Comparison of ENCODE assay signal across 12 cellular contexts in the genomic region with DNA sequence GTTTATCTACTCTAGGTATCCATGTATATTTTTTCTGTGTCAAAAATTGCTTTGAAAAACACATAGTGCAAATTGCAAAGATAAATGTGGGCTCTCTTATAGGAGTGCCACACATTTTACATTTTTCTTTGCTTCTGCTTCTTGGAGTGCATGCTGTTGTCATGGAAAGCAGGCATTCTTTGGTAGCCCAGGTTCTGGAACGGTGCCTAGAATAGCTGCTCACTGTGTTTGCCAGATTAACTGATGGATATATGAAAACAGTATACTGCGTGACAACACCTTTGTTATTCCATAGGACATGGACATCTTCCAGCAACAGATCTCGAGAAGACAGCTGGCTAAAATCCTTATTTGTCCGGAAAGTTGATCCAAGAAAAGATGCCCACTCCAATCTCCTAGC. TPM values are rescaled to one million over a fixed set of nuclear protein-coding genes. Genes with fewer than 3 reads are reported as not detected.
A peak's percentile ranks its signal among the peaks of the same experiment; 100 is the strongest.
DNase-seq lines count a peak whose midpoint lies in the region; ATAC-seq, FAIRE-seq and TF ChIP-seq lines count a peak whose summit lies in the region.
"Had no signal": no experiment of that assay in that cellular context is flagged by ENCODE, and none has a peak within 500 bp of the region (broad histone marks: within the 10 kb centered on the region; RNA-seq: fewer than 3 reads in every experiment).

No MANE protein-coding gene starts in this region.

- H3K4me3 ChIP-seq in cardiac fibroblast (replicated peaks in 1 of 2; ENCODE audit: low read depth in 2 of 2, low read length in 2 of 2) (no peak overlapping the region), pancreas (no peak overlapping the region), GM23338 (no peak overlapping the region), PC-9 (no peak overlapping the region)

- no peaks in the 10 kb centered on the region for H3K27me3 ChIP-seq in pancreas
- H3K27me3 ChIP-seq in GM23338 (ENCODE audit: insufficient read depth), result no peaks in the 10 kb centered on the region
- H3K27me3 ChIP-seq in PC-9 (ENCODE audit: insufficient read depth, low read depth), result no peaks in the 10 kb centered on the region

- H3K9me2 ChIP-seq in GM23338 (ENCODE audit: insufficient read depth) (no peaks in the 10 kb centered on the region), PC-9 (ENCODE audit: insufficient read depth) (no peaks in the 10 kb centered on the region)

- H3K36me3 ChIP-seq in pancreas (peaks cover 6 to 25% (median 14%) of the 10 kb centered on the region in 3 donors), GM23338 (ENCODE audit: insufficient read depth) (peaks cover 8% of the 10 kb centered on the region), PC-9 (ENCODE audit: low read depth) (peaks cover 50% of the 10 kb centered on the region)

- no peaks in the 10 kb centered on the region for H3K9me3 Mint-ChIP-seq in GM23338
- H3K9me3 Mint-ChIP-seq: activated B cell treated with CpG ODN at 0.5 μM for 24 hours; stimulated activated naive B cell treated with anti-CD40 and anti-IgM and Interleukin-4, amounts not matched to agents 10 μg/mL and 1 μg/mL and 100 μg/mL, for 72 hours had no signal

- H3K79me2 ChIP-seq in GM23338 (replicated peaks; ENCODE audit: insufficient read depth) (peaks cover 7% of the 10 kb centered on the region; the same call in 1 of the 2 replicates), PC-9 (ENCODE audit: low read depth) (peaks cover 11% of the 10 kb centered on the region)

- H3K4me1 Mint-ChIP-seq in GM23338, result no peaks in the 10 kb centered on the region

- H2AFZ ChIP-seq in GM23338, result no peak overlapping the region
- H2AFZ ChIP-seq in PC-9, result no peak overlapping the region

- DNase-seq in G401 (ENCODE audit: low spot score) (peak; percentile 55), NCI-H2029 treated with DMSO at 0.1 percent for 48 hours (lab: John Stamatoyannopoulos, UW) (peak; percentile 84), cardiac fibroblast (ENCODE audit: low read depth in 2 of 2) (peak; percentile 68), pancreas (peak in 1 of 6 donors; percentile 30), GM23338 (ENCODE audit: low spot score) (no peak), PC-9 (no peak)
- DNase-seq in activated T-cell treated with anti-CD3 and anti-CD28 coated beads, Interleukin-2, amount 50 U/mL, for 1 hour, result no peak
- DNase-seq: activated B cell treated with CpG ODN at 0.5 μM for 24 hours; small intestine; stimulated activated naive B cell treated with anti-CD40 and anti-IgM and Interleukin-4, amounts not matched to agents 10 μg/mL and 1 μg/mL and 100 μg/mL, for 72 hours had no signal

- WGBS in pancreas, 2 donors, result 28 to 30% methylated on average over 4 of the region's 4 CpGs

- ATAC-seq in pancreas (peak in 3 of 4 donors; percentile 30 to 73 (median 46)), GM23338 (no peak), HG03196 (IDR thresholded peaks at IDR 0.05; ENCODE audit: unreplicated experiment) (no peak)
- ATAC-seq: left lobe of liver; stimulated activated naive B cell treated with anti-CD40 and anti-IgM and Interleukin-4, amounts not matched to agents 10 μg/mL and 1 μg/mL and 100 μg/mL, for 72 hours had no signal

- H3K36me3 Mint-ChIP-seq in GM23338 (ENCODE audit: low read depth), result peaks cover 24% of the 10 kb centered on the region

- POLR2A ChIA-PET in PC-9 (lab: Charles Lee; ENCODE audit: unreplicated experiment), result interaction anchor here (0.6 kb wide), 2 partner anchors 85 to 1341 kb away, joined by 4 to 5 read pairs; no protein-coding TSS in a partner anchor

- no peaks in the 10 kb centered on the region for H3F3A ChIP-seq in GM23338 (replicated peaks; ENCODE audit: low read depth)
- H3F3A ChIP-seq in PC-9 (ENCODE audit: insufficient read depth, low read depth), result peaks cover 12% of the 10 kb centered on the region; the same call in 1 of the 2 replicates

- CTCF ChIA-PET in PC-9 (lab: Charles Lee), result interaction anchor here (0.5 kb wide), 1 partner anchor 178 kb away, joined by 3 read pairs; no protein-coding TSS in a partner anchor

- H3K4me2 ChIP-seq in GM23338 (no peak overlapping the region), PC-9 (no peak overlapping the region)

- H3K27ac Mint-ChIP-seq in GM23338, result no peak overlapping the region
- H3K27ac Mint-ChIP-seq: activated B cell treated with CpG ODN at 0.5 μM for 24 hours; stimulated activated naive B cell treated with anti-CD40 and anti-IgM and Interleukin-4, amounts not matched to agents 10 μg/mL and 1 μg/mL and 100 μg/mL, for 72 hours had no signal

- no peaks in the 10 kb centered on the region for H3K4me1 ChIP-seq in pancreas
- no peaks in the 10 kb centered on the region for H3K4me1 ChIP-seq in GM23338 (ENCODE audit: insufficient read depth)
- H3K4me1 ChIP-seq in PC-9 (replicated peaks; ENCODE audit: insufficient read depth), result 0 out of 2 replicates have a peak, but pooled peaks cover 3% of the 10 kb centered on the region

- no peak overlapping the region for H3K27ac ChIP-seq in pancreas
- H3K27ac ChIP-seq in GM23338 (ENCODE audit: low read depth), result no peak overlapping the region
- H3K27ac ChIP-seq in PC-9, result no peak overlapping the region

- no TSS peak for BruUV-seq in PC-9 (replicated peaks; lab: Mats Ljungman, UMichigan)

- no peaks in the 10 kb centered on the region for H3K9me3 ChIP-seq in pancreas
- no peaks in the 10 kb centered on the region for H3K9me3 ChIP-seq in PC-9 (ENCODE audit: insufficient read depth, low read depth)

- H3K4me3 Mint-ChIP-seq in GM23338, result no peak overlapping the region
- H3K4me3 Mint-ChIP-seq: activated B cell treated with CpG ODN at 0.5 μM for 24 hours; stimulated activated naive B cell treated with anti-CD40 and anti-IgM and Interleukin-4, amounts not matched to agents 10 μg/mL and 1 μg/mL and 100 μg/mL, for 72 hours had no signal

- in situ Hi-C loops in G401 (cut with HindIII; ENCODE audit: low sequenced_read_pairs), result no loop called here

- H3K27me3 Mint-ChIP-seq in GM23338 (ENCODE audit: insufficient read depth, low read depth, poor library complexity), result no peaks in the 10 kb centered on the region
- H3K27me3 Mint-ChIP-seq: activated B cell treated with CpG ODN at 0.5 μM for 24 hours; stimulated activated naive B cell treated with anti-CD40 and anti-IgM and Interleukin-4, amounts not matched to agents 10 μg/mL and 1 μg/mL and 100 μg/mL, for 72 hours had no signal

- H4K20me1 ChIP-seq in GM23338 (replicated peaks; ENCODE audit: insufficient read depth), result peaks cover 5% of the 10 kb centered on the region
- H4K20me1 ChIP-seq in PC-9 (ENCODE audit: insufficient read depth), result peaks cover 31% of the 10 kb centered on the region

- TF ChIP-seq CTCF in cardiac fibroblast (IDR thresholded peaks at IDR 0.05; ENCODE audit: low read depth, low read length), result no peak
- no peak for TF ChIP-seq CTCF in pancreas (IDR thresholded peaks at IDR 0.05)
- TF ChIP-seq CTCF in GM23338 (conservative IDR thresholded peaks at IDR 0.05; ENCODE audit: low read depth in 2 of 2), result no peak
- no peak for TF ChIP-seq CTCF in PC-9 (conservative IDR thresholded peaks at IDR 0.05)

- intact Hi-C loops in pancreas (cut with DNase I), result no loop called here
- intact Hi-C loops in PC-9 (cut with micrococcal nuclease; ENCODE audit: unreplicated experiment), result no loop called here

- no peak for FAIRE-seq in pancreas (lab: Jason Lieb, UNC)
- FAIRE-seq: small intestine had no signal

TF ChIP-seq in GM23338, 12 proteins besides CTCF, POLR2A, EP300 and RAD21 (continues in another document):
- TF ChIP-seq, protein P1, sequence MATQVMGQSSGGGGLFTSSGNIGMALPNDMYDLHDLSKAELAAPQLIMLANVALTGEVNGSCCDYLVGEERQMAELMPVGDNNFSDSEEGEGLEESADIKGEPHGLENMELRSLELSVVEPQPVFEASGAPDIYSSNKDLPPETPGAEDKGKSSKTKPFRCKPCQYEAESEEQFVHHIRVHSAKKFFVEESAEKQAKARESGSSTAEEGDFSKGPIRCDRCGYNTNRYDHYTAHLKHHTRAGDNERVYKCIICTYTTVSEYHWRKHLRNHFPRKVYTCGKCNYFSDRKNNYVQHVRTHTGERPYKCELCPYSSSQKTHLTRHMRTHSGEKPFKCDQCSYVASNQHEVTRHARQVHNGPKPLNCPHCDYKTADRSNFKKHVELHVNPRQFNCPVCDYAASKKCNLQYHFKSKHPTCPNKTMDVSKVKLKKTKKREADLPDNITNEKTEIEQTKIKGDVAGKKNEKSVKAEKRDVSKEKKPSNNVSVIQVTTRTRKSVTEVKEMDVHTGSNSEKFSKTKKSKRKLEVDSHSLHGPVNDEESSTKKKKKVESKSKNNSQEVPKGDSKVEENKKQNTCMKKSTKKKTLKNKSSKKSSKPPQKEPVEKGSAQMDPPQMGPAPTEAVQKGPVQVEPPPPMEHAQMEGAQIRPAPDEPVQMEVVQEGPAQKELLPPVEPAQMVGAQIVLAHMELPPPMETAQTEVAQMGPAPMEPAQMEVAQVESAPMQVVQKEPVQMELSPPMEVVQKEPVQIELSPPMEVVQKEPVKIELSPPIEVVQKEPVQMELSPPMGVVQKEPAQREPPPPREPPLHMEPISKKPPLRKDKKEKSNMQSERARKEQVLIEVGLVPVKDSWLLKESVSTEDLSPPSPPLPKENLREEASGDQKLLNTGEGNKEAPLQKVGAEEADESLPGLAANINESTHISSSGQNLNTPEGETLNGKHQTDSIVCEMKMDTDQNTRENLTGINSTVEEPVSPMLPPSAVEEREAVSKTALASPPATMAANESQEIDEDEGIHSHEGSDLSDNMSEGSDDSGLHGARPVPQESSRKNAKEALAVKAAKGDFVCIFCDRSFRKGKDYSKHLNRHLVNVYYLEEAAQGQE (IDR thresholded peaks at IDR 0.05; ENCODE audit: unreplicated experiment), result no peak

RNA-seq across cellular contexts. Expression of a gene that starts 13.4 kb away (rescaled TPM):
- total RNA-seq in G401 (2014; rRNA removed; shearing (Covaris generic)), result 36.2 and 79.2 TPM in 2 replicates
- total RNA-seq in pancreas (10 to 100 TPM; 18.7 to 31.1 (median 25.8) TPM), PC-9 (2021) (96.1 and 97.5 TPM in 2 replicates)
- polyA plus RNA-seq in pancreas (10 to 100 TPM; 22.2 to 37.5 TPM), GM23338 (2016; fragmentation: Nextera tagmentation; extraction: Ambion mirVana) (21.1 and 30.5 TPM in 2 replicates)
- 29.8 and 30.0 TPM in 2 replicates for total RNA-seq in GM23338 (2014; rRNA removed; shearing (Covaris generic))

RNA-seq across cellular contexts. Expression of a gene that starts 26.2 kb away (rescaled TPM):
- total RNA-seq in G401 (2014; rRNA removed; shearing (Covaris generic)), result 32.1 and 39.7 TPM in 2 replicates
- 1 to 10 TPM; 5.4 to 8.6 (median 7.0) TPM for total RNA-seq in pancreas
- 1 to 10 TPM; 6.6 to 8.4 TPM for polyA plus RNA-seq in pancreas
- 14.6 and 14.8 TPM in 2 replicates for total RNA-seq in GM23338 (2014; rRNA removed; shearing (Covaris generic))
- polyA plus RNA-seq in GM23338 (2016; fragmentation: Nextera tagmentation; extraction: Ambion mirVana), result 100 and 104 TPM in 2 replicates
- total RNA-seq in PC-9 (2021), result 38.2 and 39.6 TPM in 2 replicates

Comparison
In these comparisons a context has a peak if more than half of its experiments do, and no peak if none do; other contexts are left out.
1. DNase-seq: peak in G401 (single experiment), NCI-H2029 treated with DMSO at 0.1 percent for 48 hours (single experiment) and cardiac fibroblast (2 of 2); none in GM23338 (single experiment), PC-9 (0 of 2) and activated T-cell treated with anti-CD3 and anti-CD28 coated beads, Interleukin-2, amount 50 U/mL, for 1 hour (single experiment).
2. ATAC-seq: peak in pancreas (3 of 4); none in GM23338 (single experiment) and HG03196 (single experiment).